ENCODE assay signal across 5 cellular contexts in the genomic region with DNA sequence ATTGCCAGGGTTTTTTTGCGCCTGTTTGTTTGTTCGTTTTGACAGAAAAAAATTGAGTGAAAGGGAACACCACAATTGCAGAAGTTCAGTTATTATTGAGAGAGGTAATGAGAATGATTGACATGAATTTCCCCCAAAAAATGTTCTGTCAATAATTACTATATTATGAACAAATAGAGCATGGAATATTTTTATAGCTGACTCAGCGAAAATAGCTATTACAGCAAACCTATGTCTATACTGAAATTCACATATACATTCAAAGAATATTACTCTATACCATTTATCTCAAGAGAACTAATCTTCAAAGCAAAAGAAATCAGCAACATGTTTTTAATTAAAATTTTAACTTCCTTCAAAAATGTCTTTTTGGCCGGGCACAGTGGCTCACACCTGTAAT. TPM values are rescaled to one million over a fixed set of nuclear protein-coding genes. Genes with fewer than 3 reads are reported as not detected.
"Had no signal": no experiment of that assay in that cellular context is flagged by ENCODE, and none has a peak within 500 bp of the region (broad histone marks: within the 10 kb centered on the region; RNA-seq: fewer than 3 reads in every experiment).

No MANE protein-coding gene starts in this region.

RNA-seq across cellular contexts. Expression of gene CFHR3, which starts 4.8 kb away (rescaled TPM):
- total RNA-seq: GM23248, HFFc6 had no signal
- polyA plus RNA-seq: GM23248, IgD-negative memory B cell had no signal

RNA-seq across cellular contexts. Expression of gene CFHR1, which starts 49.7 kb away (rescaled TPM):
- total RNA-seq: GM23248, H7, HT1080 had no signal
- polyA plus RNA-seq: IgD-negative memory B cell had no signal
